ENCODE assay signal across 7 cellular contexts in genomic region chr3:18237251-18238005, GRCh38.
A peak's percentile ranks its signal among the peaks of the same experiment; 100 is the strongest.
DNase-seq lines count a peak whose midpoint lies in the region; ATAC-seq, FAIRE-seq and TF ChIP-seq lines count a peak whose summit lies in the region.

No MANE protein-coding gene starts in this region.

- TF ChIP-seq POLR2A in H54 (IDR thresholded peaks at IDR 0.05; ENCODE audit: low read depth, low read length): no peak

- no peaks in the 10 kb centered on the region for H3K9me3 ChIP-seq in ascending aorta

- ATAC-seq in GM18867 (IDR thresholded peaks at IDR 0.05; ENCODE audit: unreplicated experiment): peak; percentile 90

- H3K27me3 ChIP-seq in ascending aorta: no peaks in the 10 kb centered on the region

- intact Hi-C loops in ascending aorta (cut with DNase I): no loop called here

- FAIRE-seq in H54 (lab: Jason Lieb, UNC): peak; percentile 93

- no peak overlapping the region for H3K4me3 ChIP-seq in fibroblast of pulmonary artery (replicated peaks; ENCODE audit: low read depth, low read length)
- no peak overlapping the region for H3K4me3 ChIP-seq in ascending aorta

- DNase-seq in H54 (ENCODE audit: insufficient read length, low spot score): peak; percentile 5
- peak; percentile 62 for DNase-seq in NCI-H1436 treated with DMSO at 0.1 percent for 48 hours (lab: John Stamatoyannopoulos, UW)
- peak; percentile 38 for DNase-seq in fibroblast of pulmonary artery (ENCODE audit: low read depth)
- no peak for DNase-seq in ascending aorta (ENCODE audit: low spot score in 2 of 2)
- DNase-seq in OCI-M2 (lab: John Stamatoyannopoulos, UW; ENCODE audit: unreplicated experiment): no peak
- no peak for DNase-seq in CD1c-positive myeloid dendritic cell (ENCODE audit: extremely low spot score)

- no peak for TF ChIP-seq CTCF in fibroblast of pulmonary artery (IDR thresholded peaks at IDR 0.05; ENCODE audit: low read length, missing control alignments)
- TF ChIP-seq CTCF in ascending aorta (IDR thresholded peaks at IDR 0.05): no peak

- H3K36me3 ChIP-seq in ascending aorta: no peaks in the 10 kb centered on the region

- H3K4me1 ChIP-seq in ascending aorta: no peaks in the 10 kb centered on the region

- H3K27ac ChIP-seq in ascending aorta: no peak overlapping the region

Comparison
In these comparisons a context has a peak if more than half of its experiments do, and no peak if none do; other contexts are left out.
1. DNase-seq: peak in H54 (single experiment), NCI-H1436 treated with DMSO at 0.1 percent for 48 hours (single experiment) and fibroblast of pulmonary artery (single experiment); none in ascending aorta (0 of 2), OCI-M2 (single experiment) and CD1c-positive myeloid dendritic cell (single experiment).